1 cellular context compared by ENCODE assay signal in genomic region chr4:169254546-169254983, GRCh38.
TF ChIP-seq lines count a peak whose summit lies in the region.

No MANE protein-coding gene starts in this region.

TF ChIP-seq in HCT116, 20 proteins besides CTCF, POLR2A, EP300 and RAD21 (continued from another document):
- TF ChIP-seq TCF7L2 (IDR thresholded peaks at IDR 0.05; ENCODE audit: borderline replicate concordance, extremely low read depth, insufficient read depth, insufficient read length): peak; percentile 41
TF ChIP-seq in HCT116: peak in this region for 6.
